ENCODE assay signal across 28 cellular contexts in genomic region chr12:130788515-130788914, GRCh38. TPM values are rescaled to one million over a fixed set of nuclear protein-coding genes. Genes with fewer than 3 reads are reported as not detected.
DNase-seq lines count a peak whose midpoint lies in the region; ATAC-seq, FAIRE-seq and TF ChIP-seq lines count a peak whose summit lies in the region.
"Had no signal": no experiment of that assay in that cellular context is flagged by ENCODE, and none has a peak within 500 bp of the region (broad histone marks: within the 10 kb centered on the region; RNA-seq: fewer than 3 reads in every experiment).

No MANE protein-coding gene starts in this region.

- TF ChIP-seq CTCF in brain (conservative IDR thresholded peaks at IDR 0.05) (no peak), osteocyte (IDR thresholded peaks at IDR 0.05) (no peak), kidney (IDR thresholded peaks at IDR 0.05; ENCODE audit: borderline replicate concordance, extremely low read depth, insufficient read depth) (no peak), WERI-Rb-1 (IDR thresholded peaks at IDR 0.05; ENCODE audit: low read depth, low read length) (no peak)

- DNase-seq in H7, result peak; percentile 70
- no peak for DNase-seq in osteocyte (ENCODE audit: extremely low spot score, unreplicated experiment)
- DNase-seq in AG20443 (ENCODE audit: low spot score), result no peak
- DNase-seq in activated CD4-positive, alpha-beta T cell treated with anti-CD3 and anti-CD28 coated beads for 36 hours, result no peak
- DNase-seq in kidney, result no peak
- no peak for DNase-seq in WERI-Rb-1
- DNase-seq: activated CD8-positive, alpha-beta memory T cell treated with anti-CD3 and anti-CD28 coated beads, Interleukin-2, amount 50 U/mL, for 48 hours; activated CD8-positive, alpha-beta T cell treated with anti-CD3 and anti-CD28 coated beads for 36 hours; activated naive CD4-positive, alpha-beta T cell treated with Interleukin-2 at 50 U/mL for 16 hours; BE2C; CD8-positive, alpha-beta T cell; dorsolateral prefrontal cortex; kidney glomerular epithelial cell; naive thymus-derived CD4-positive, alpha-beta T cell; NCI-H2107; NCI-H345; NCI-H774; pancreas; SIG-M5; stimulated activated naive B cell treated with anti-CD40 and anti-IgM and Interleukin-4, amounts not matched to agents 10 μg/mL and 1 μg/mL and 100 μg/mL, for 72 hours had no signal

- H3K27ac Mint-ChIP-seq in brain (peak overlapping the region in 4 of 5 experiments; percentile 5 to 76 (median 49)), osteocyte (ENCODE audit: unreplicated experiment) (peak overlapping the region; percentile 44)
- H3K27ac Mint-ChIP-seq in activated CD4-positive, alpha-beta T cell treated with anti-CD3 and anti-CD28 coated beads for 36 hours, result no peak overlapping the region
- H3K27ac Mint-ChIP-seq: activated CD8-positive, alpha-beta T cell treated with anti-CD3 and anti-CD28 coated beads for 36 hours; activated T-helper 1 cell treated with anti-CD3 and anti-CD28 coated beads, Interleukin-12 subunit alpha, Interleukin-12 subunit beta, Interleukin-2, Interleukin-4 antibody, amounts not matched to agents 30 ng/mL and 10 ng/mL and 1 ng/mL, durations not matched to agents 14 hours and 24 hours and 36 hours; CD8-positive, alpha-beta T cell; naive thymus-derived CD4-positive, alpha-beta T cell; stimulated activated naive B cell treated with anti-CD40 and anti-IgM and Interleukin-4, amounts not matched to agents 10 μg/mL and 1 μg/mL and 100 μg/mL, for 72 hours; T-helper 2 cell treated with Interferon-gamma antibody and Interleukin-4, amounts not matched to agents 5 μg/mL and 100 μg/mL, for 36 hours had no signal

- peaks cover 10 to 19% (median 13%) of the 10 kb centered on the region in 5 experiments for H3K9me3 Mint-ChIP-seq in brain
- H3K9me3 Mint-ChIP-seq in osteocyte (ENCODE audit: unreplicated experiment), result peaks cover 7% of the 10 kb centered on the region
- H3K9me3 Mint-ChIP-seq in activated CD4-positive, alpha-beta T cell treated with anti-CD3 and anti-CD28 coated beads for 36 hours (ENCODE audit: low read depth), result peaks cover 10% of the 10 kb centered on the region

- H3K9ac ChIP-seq in kidney (ENCODE audit: low read length in 2 of 2), result no peak overlapping the region

- H3K9me3 ChIP-seq in iPS-18c (ENCODE audit: control insufficient read depth, insufficient read depth, low read length) (peaks cover 2% of the 10 kb centered on the region), kidney (ENCODE audit: control insufficient read depth in 1 of 2, low read length in 2 of 2) (peaks cover 2 to 12% of the 10 kb centered on the region in 2 donors), WERI-Rb-1 (ENCODE audit: severe bottlenecking) (no peaks in the 10 kb centered on the region)
- H3K9me3 ChIP-seq: adrenal gland, BE2C, pancreas, suprapubic skin had no signal

- H3K4me3 ChIP-seq in H7 (ENCODE audit: insufficient read depth, low read depth, low read length), result no peak overlapping the region
- 0 out of 2 replicates have a peak overlapping the region, but pooled peaks have one; percentile 0 for H3K4me3 ChIP-seq in iPS-18c (ENCODE audit: insufficient read depth, low read depth, low read length)
- H3K4me3 ChIP-seq in kidney (ENCODE audit: low read length in 2 of 2), result no peak overlapping the region
- no peak overlapping the region for H3K4me3 ChIP-seq in WERI-Rb-1 (ENCODE audit: low read depth, low read length)
- H3K4me3 ChIP-seq: adrenal gland, dorsolateral prefrontal cortex, pancreas, suprapubic skin had no signal

- peaks cover 65% of the 10 kb centered on the region for H3K4me1 Mint-ChIP-seq in brain
- H3K4me1 Mint-ChIP-seq in osteocyte (ENCODE audit: unreplicated experiment), result peaks cover 11% of the 10 kb centered on the region
- H3K4me1 Mint-ChIP-seq in activated CD4-positive, alpha-beta T cell treated with anti-CD3 and anti-CD28 coated beads for 36 hours, result no peaks in the 10 kb centered on the region
- H3K4me1 Mint-ChIP-seq: stimulated activated naive B cell treated with anti-CD40 and anti-IgM and Interleukin-4, amounts not matched to agents 10 μg/mL and 1 μg/mL and 100 μg/mL, for 72 hours had no signal

- no peak for FAIRE-seq in kidney (lab: Jason Lieb, UNC)
- FAIRE-seq: pancreas, RCC 7860 had no signal

- no peak for ATAC-seq in activated CD4-positive, alpha-beta T cell treated with anti-CD3 and anti-CD28 coated beads for 36 hours
- ATAC-seq: activated CD8-positive, alpha-beta T cell treated with anti-CD3 and anti-CD28 coated beads for 36 hours; CD8-positive, alpha-beta T cell; naive thymus-derived CD4-positive, alpha-beta T cell; pancreas; stimulated activated naive B cell treated with anti-CD40 and anti-IgM and Interleukin-4, amounts not matched to agents 10 μg/mL and 1 μg/mL and 100 μg/mL, for 72 hours had no signal

- POLR2A ChIA-PET in activated CD4-positive, alpha-beta T cell treated with anti-CD3 and anti-CD28 coated beads for 36 hours (lab: Charles Lee), result interaction anchor here (0.6 kb wide), 1 partner anchor 89 kb away, joined by 3 read pairs; no protein-coding TSS in a partner anchor

- H3K4me1 ChIP-seq in kidney (ENCODE audit: control insufficient read depth in 1 of 2, insufficient read depth in 1 of 2, low read depth in 1 of 2, low read length in 2 of 2), result no peaks in the 10 kb centered on the region
- H3K4me1 ChIP-seq: adrenal gland, BE2C, pancreas, suprapubic skin had no signal

- H3K36me3 ChIP-seq in H7 (replicated peaks; ENCODE audit: control insufficient read depth, insufficient read depth, low read length), result peaks cover 2% of the 10 kb centered on the region; the same call in 1 of the 2 replicates
- peaks cover 0 to 3% of the 10 kb centered on the region in 2 donors for H3K36me3 ChIP-seq in kidney (ENCODE audit: control insufficient read depth in 1 of 2, insufficient read depth in 2 of 2, low read length in 2 of 2)
- peaks cover 36% of the 10 kb centered on the region for H3K36me3 ChIP-seq in WERI-Rb-1

- H3K36me3 Mint-ChIP-seq in brain (peaks cover 54% of the 10 kb centered on the region), osteocyte (ENCODE audit: unreplicated experiment) (peaks cover 48% of the 10 kb centered on the region)
- H3K36me3 Mint-ChIP-seq in activated CD4-positive, alpha-beta T cell treated with anti-CD3 and anti-CD28 coated beads for 36 hours (ENCODE audit: low read depth), result peaks cover 56% of the 10 kb centered on the region

- H3K27ac ChIP-seq in kidney (ENCODE audit: low read depth in 2 of 2, low read length in 2 of 2) (no peak overlapping the region), WERI-Rb-1 (no peak overlapping the region)
- H3K27ac ChIP-seq: adrenal gland, brain microvascular endothelial cell, dorsolateral prefrontal cortex, pancreas, suprapubic skin had no signal

- intact Hi-C loops in activated CD4-positive, alpha-beta T cell treated with anti-CD3 and anti-CD28 coated beads for 36 hours (cut with DNase I, micrococcal nuclease), result no loop called here
- intact Hi-C loops in kidney (cut with DNase I), result no loop called here

- CTCF ChIA-PET in activated CD4-positive, alpha-beta T cell treated with anti-CD3 and anti-CD28 coated beads for 36 hours (lab: Charles Lee), result no interaction called here

- no peaks in the 10 kb centered on the region for H3K27me3 ChIP-seq in H7 (ENCODE audit: control insufficient read depth, insufficient read depth, low read length)
- no peaks in the 10 kb centered on the region for H3K27me3 ChIP-seq in WERI-Rb-1 (ENCODE audit: insufficient read depth, low read depth, severe bottlenecking)
- H3K27me3 ChIP-seq: adrenal gland, BE2C, brain microvascular endothelial cell, dorsolateral prefrontal cortex, pancreas, suprapubic skin had no signal

- peaks cover 3% of the 10 kb centered on the region for H3K27me3 Mint-ChIP-seq in brain
- H3K27me3 Mint-ChIP-seq in osteocyte (ENCODE audit: unreplicated experiment), result no peaks in the 10 kb centered on the region
- H3K27me3 Mint-ChIP-seq in activated CD4-positive, alpha-beta T cell treated with anti-CD3 and anti-CD28 coated beads for 36 hours, result no peaks in the 10 kb centered on the region
- H3K27me3 Mint-ChIP-seq: activated CD8-positive, alpha-beta T cell treated with anti-CD3 and anti-CD28 coated beads for 36 hours; naive thymus-derived CD4-positive, alpha-beta T cell; stimulated activated naive B cell treated with anti-CD40 and anti-IgM and Interleukin-4, amounts not matched to agents 10 μg/mL and 1 μg/mL and 100 μg/mL, for 72 hours had no signal

- H3K4me3 Mint-ChIP-seq in brain (peak overlapping the region in 2 of 5 experiments; percentile 25 to 51), osteocyte (ENCODE audit: unreplicated experiment) (no peak overlapping the region)
- no peak overlapping the region for H3K4me3 Mint-ChIP-seq in activated CD4-positive, alpha-beta T cell treated with anti-CD3 and anti-CD28 coated beads for 36 hours
- H3K4me3 Mint-ChIP-seq: activated CD8-positive, alpha-beta T cell treated with anti-CD3 and anti-CD28 coated beads for 36 hours; activated T-helper 1 cell treated with anti-CD3 and anti-CD28 coated beads, Interleukin-12 subunit alpha, Interleukin-12 subunit beta, Interleukin-2, Interleukin-4 antibody, amounts not matched to agents 30 ng/mL and 10 ng/mL and 1 ng/mL, durations not matched to agents 14 hours and 24 hours and 36 hours; CD8-positive, alpha-beta T cell; naive thymus-derived CD4-positive, alpha-beta T cell; stimulated activated naive B cell treated with anti-CD40 and anti-IgM and Interleukin-4, amounts not matched to agents 10 μg/mL and 1 μg/mL and 100 μg/mL, for 72 hours; T-helper 2 cell treated with Interferon-gamma antibody and Interleukin-4, amounts not matched to agents 5 μg/mL and 100 μg/mL, for 36 hours had no signal

RNA-seq across cellular contexts. Expression of gene STX2, which starts 50.5 kb away (rescaled TPM):
- 19.3 and 24.9 TPM in 2 replicates for total RNA-seq in H7 (2014; rRNA removed; shearing (Covaris generic))
- polyA plus RNA-seq in brain (ENCODE audit: insufficient read depth, low read depth, low replicate concordance) (10.4 TPM), kidney (ENCODE audit: insufficient read depth, low read depth, low replicate concordance) (10.1 TPM)
- total RNA-seq in osteocyte (32.0 and 36.5 TPM in 2 replicates), kidney (20.4 TPM)
- total RNA-seq in activated CD4-positive, alpha-beta T cell treated with anti-CD3 and anti-CD28 coated beads for 36 hours, result 10 to 100 TPM; 13.1 to 16.2 TPM
